In genomic region chr20:64092258-64093012, GRCh38 we compare ENCODE assay signal across 1 cellular context.
TF ChIP-seq lines count a peak whose summit lies in the region.

No MANE protein-coding gene starts in this region.

TF ChIP-seq in HepG2, 621 proteins besides CTCF, POLR2A, EP300 and RAD21 (continued from another document and continues in another):
- TF ChIP-seq ZNF784 (CRISPR knock-in tag; IDR thresholded peaks at IDR 0.05; ENCODE audit: borderline replicate concordance) (no peak), DZIP1 (CRISPR knock-in tag; IDR thresholded peaks at IDR 0.05) (0 out of 2 replicates have a peak, but pooled peaks have one; percentile 22), SRF (IDR thresholded peaks at IDR 0.05; ENCODE audit: low read depth, low read length) (no peak), GFI1 (CRISPR knock-in tag; IDR thresholded peaks at IDR 0.05; ENCODE audit: borderline replicate concordance) (no peak), BRF2 (CRISPR knock-in tag; IDR thresholded peaks at IDR 0.05) (no peak), RCOR2 (CRISPR knock-in tag; IDR thresholded peaks at IDR 0.05) (no peak), ZNF605 (CRISPR knock-in tag; IDR thresholded peaks at IDR 0.05) (no peak), ZNF597 (CRISPR knock-in tag; IDR thresholded peaks at IDR 0.05) (no peak), ZNF83 (CRISPR knock-in tag; IDR thresholded peaks at IDR 0.05; ENCODE audit: borderline replicate concordance) (peak; percentile 70; the same call in 1 of the 2 replicates), DNMT1 (CRISPR knock-in tag; IDR thresholded peaks at IDR 0.05) (0 out of 2 replicates have a peak, but pooled peaks have one; percentile 28), ZFX (CRISPR knock-in tag; IDR thresholded peaks at IDR 0.05; ENCODE audit: low read depth) (peak; percentile 37; the same call in 1 of the 2 replicates), SAFB2 (CRISPR knock-in tag; IDR thresholded peaks at IDR 0.05; ENCODE audit: borderline replicate concordance, low read depth) (no peak), NR1H2 (CRISPR knock-in tag; IDR thresholded peaks at IDR 0.05; ENCODE audit: borderline replicate concordance, low read depth) (no peak), ZFYVE20 (CRISPR knock-in tag; IDR thresholded peaks at IDR 0.05; ENCODE audit: borderline replicate concordance, low read depth) (no peak), ATF7-NPFF (CRISPR knock-in tag; IDR thresholded peaks at IDR 0.05; ENCODE audit: low read depth) (no peak), NFIB (CRISPR knock-in tag; IDR thresholded peaks at IDR 0.05; ENCODE audit: borderline replicate concordance) (peak; percentile 67; the same call in 1 of the 2 replicates), ZFP90 (CRISPR knock-in tag; IDR thresholded peaks at IDR 0.05; ENCODE audit: borderline replicate concordance) (no peak), LCORL (IDR thresholded peaks at IDR 0.05) (no peak), LCORL (CRISPR knock-in tag; IDR thresholded peaks at IDR 0.05) (no peak), SOX13 (IDR thresholded peaks at IDR 0.05) (no peak), SOX13 (CRISPR knock-in tag; conservative IDR thresholded peaks at IDR 0.05 in 1 of 2, IDR thresholded peaks at IDR 0.05 in 1 of 2) (no peak), ZNF275 (CRISPR knock-in tag; IDR thresholded peaks at IDR 0.05; ENCODE audit: borderline replicate concordance) (no peak), TOE1 (CRISPR knock-in tag; IDR thresholded peaks at IDR 0.05) (no peak), ZNF543 (CRISPR knock-in tag; IDR thresholded peaks at IDR 0.05) (no peak), YY1 (IDR thresholded peaks at IDR 0.05; ENCODE audit: insufficient read depth, insufficient replicate concordance, low read depth, low read length) (no peak), SMARCE1 (IDR thresholded peaks at IDR 0.05; ENCODE audit: borderline replicate concordance) (no peak), ZNF790 (CRISPR knock-in tag; IDR thresholded peaks at IDR 0.05; ENCODE audit: borderline replicate concordance) (no peak), SKIL (CRISPR knock-in tag; IDR thresholded peaks at IDR 0.05; ENCODE audit: borderline replicate concordance) (no peak), HNRNPUL1 (IDR thresholded peaks at IDR 0.05; ENCODE audit: low read depth, low read length) (no peak), ZBTB26 (CRISPR knock-in tag; IDR thresholded peaks at IDR 0.05; ENCODE audit: borderline replicate concordance) (no peak), KDM2A (CRISPR knock-in tag; IDR thresholded peaks at IDR 0.05; ENCODE audit: borderline replicate concordance, low read depth) (no peak), PLSCR1 (CRISPR knock-in tag; IDR thresholded peaks at IDR 0.05; ENCODE audit: borderline replicate concordance) (no peak), ZIK1 (CRISPR knock-in tag; IDR thresholded peaks at IDR 0.05; ENCODE audit: borderline replicate concordance, low read depth) (no peak), ZNF24 (IDR thresholded peaks at IDR 0.05) (no peak), ESRRA (CRISPR knock-in tag; IDR thresholded peaks at IDR 0.05; ENCODE audit: low read depth) (no peak), PPARG (CRISPR knock-in tag; conservative IDR thresholded peaks at IDR 0.05) (no peak)
- TF ChIP-seq, protein P1, sequence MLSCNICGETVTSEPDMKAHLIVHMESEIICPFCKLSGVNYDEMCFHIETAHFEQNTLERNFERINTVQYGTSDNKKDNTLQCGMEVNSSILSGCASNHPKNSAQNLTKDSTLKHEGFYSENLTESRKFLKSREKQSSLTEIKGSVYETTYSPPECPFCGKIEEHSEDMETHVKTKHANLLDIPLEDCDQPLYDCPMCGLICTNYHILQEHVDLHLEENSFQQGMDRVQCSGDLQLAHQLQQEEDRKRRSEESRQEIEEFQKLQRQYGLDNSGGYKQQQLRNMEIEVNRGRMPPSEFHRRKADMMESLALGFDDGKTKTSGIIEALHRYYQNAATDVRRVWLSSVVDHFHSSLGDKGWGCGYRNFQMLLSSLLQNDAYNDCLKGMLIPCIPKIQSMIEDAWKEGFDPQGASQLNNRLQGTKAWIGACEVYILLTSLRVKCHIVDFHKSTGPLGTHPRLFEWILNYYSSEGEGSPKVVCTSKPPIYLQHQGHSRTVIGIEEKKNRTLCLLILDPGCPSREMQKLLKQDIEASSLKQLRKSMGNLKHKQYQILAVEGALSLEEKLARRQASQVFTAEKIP (CRISPR knock-in tag; IDR thresholded peaks at IDR 0.05; ENCODE audit: borderline replicate concordance) = no peak
- TF ChIP-seq, protein P2, sequence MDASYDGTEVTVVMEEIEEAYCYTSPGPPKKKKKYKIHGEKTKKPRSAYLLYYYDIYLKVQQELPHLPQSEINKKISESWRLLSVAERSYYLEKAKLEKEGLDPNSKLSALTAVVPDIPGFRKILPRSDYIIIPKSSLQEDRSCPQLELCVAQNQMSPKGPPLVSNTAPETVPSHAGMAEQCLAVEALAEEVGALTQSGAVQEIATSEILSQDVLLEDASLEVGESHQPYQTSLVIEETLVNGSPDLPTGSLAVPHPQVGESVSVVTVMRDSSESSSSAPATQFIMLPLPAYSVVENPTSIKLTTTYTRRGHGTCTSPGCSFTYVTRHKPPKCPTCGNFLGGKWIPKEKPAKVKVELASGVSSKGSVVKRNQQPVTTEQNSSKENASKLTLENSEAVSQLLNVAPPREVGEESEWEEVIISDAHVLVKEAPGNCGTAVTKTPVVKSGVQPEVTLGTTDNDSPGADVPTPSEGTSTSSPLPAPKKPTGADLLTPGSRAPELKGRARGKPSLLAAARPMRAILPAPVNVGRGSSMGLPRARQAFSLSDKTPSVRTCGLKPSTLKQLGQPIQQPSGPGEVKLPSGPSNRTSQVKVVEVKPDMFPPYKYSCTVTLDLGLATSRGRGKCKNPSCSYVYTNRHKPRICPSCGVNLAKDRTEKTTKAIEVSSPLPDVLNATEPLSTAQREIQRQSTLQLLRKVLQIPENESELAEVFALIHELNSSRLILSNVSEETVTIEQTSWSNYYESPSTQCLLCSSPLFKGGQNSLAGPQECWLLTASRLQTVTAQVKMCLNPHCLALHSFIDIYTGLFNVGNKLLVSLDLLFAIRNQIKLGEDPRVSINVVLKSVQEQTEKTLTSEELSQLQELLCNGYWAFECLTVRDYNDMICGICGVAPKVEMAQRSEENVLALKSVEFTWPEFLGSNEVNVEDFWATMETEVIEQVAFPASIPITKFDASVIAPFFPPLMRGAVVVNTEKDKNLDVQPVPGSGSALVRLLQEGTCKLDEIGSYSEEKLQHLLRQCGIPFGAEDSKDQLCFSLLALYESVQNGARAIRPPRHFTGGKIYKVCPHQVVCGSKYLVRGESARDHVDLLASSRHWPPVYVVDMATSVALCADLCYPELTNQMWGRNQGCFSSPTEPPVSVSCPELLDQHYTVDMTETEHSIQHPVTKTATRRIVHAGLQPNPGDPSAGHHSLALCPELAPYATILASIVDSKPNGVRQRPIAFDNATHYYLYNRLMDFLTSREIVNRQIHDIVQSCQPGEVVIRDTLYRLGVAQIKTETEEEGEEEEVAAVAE (CRISPR knock-in tag; IDR thresholded peaks at IDR 0.05; ENCODE audit: borderline replicate concordance) = no peak
- TF ChIP-seq, protein P3, sequence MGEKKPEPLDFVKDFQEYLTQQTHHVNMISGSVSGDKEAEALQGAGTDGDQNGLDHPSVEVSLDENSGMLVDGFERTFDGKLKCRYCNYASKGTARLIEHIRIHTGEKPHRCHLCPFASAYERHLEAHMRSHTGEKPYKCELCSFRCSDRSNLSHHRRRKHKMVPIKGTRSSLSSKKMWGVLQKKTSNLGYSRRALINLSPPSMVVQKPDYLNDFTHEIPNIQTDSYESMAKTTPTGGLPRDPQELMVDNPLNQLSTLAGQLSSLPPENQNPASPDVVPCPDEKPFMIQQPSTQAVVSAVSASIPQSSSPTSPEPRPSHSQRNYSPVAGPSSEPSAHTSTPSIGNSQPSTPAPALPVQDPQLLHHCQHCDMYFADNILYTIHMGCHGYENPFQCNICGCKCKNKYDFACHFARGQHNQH (CRISPR knock-in tag; IDR thresholded peaks at IDR 0.05) = no peak
- TF ChIP-seq, protein P4, sequence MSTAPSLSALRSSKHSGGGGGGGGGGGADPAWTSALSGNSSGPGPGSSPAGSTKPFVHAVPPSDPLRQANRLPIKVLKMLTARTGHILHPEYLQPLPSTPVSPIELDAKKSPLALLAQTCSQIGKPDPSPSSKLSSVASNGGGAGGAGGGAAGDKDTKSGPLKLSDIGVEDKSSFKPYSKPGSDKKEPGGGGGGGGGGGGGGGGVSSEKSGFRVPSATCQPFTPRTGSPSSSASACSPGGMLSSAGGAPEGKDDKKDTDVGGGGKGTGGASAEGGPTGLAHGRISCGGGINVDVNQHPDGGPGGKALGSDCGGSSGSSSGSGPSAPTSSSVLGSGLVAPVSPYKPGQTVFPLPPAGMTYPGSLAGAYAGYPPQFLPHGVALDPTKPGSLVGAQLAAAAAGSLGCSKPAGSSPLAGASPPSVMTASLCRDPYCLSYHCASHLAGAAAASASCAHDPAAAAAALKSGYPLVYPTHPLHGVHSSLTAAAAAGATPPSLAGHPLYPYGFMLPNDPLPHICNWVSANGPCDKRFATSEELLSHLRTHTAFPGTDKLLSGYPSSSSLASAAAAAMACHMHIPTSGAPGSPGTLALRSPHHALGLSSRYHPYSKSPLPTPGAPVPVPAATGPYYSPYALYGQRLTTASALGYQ (CRISPR knock-in tag; IDR thresholded peaks at IDR 0.05) = no peak
